In genomic region chr11:47566166-47566546, GRCh38 we compare ENCODE assay signal across 8 cellular contexts. TPM values are rescaled to one million over a fixed set of nuclear protein-coding genes. Genes with fewer than 3 reads are reported as not detected.
DNase-seq lines count a peak whose midpoint lies in the region; ATAC-seq, FAIRE-seq and TF ChIP-seq lines count a peak whose summit lies in the region.

No MANE protein-coding gene starts in this region.

- no peak for FAIRE-seq in small intestine (lab: Jason Lieb, UNC)

- no peaks in the 10 kb centered on the region for H3K9me3 ChIP-seq in WERI-Rb-1 (ENCODE audit: severe bottlenecking)
- no peaks in the 10 kb centered on the region for H3K9me3 ChIP-seq in right atrium auricular region
- no peaks in the 10 kb centered on the region for H3K9me3 ChIP-seq in small intestine (ENCODE audit: control insufficient read depth, low read depth)

- H3K4me1 ChIP-seq in right atrium auricular region = peaks cover 0 to 14% of the 10 kb centered on the region in 2 donors
- H3K4me1 ChIP-seq in small intestine (ENCODE audit: control insufficient read depth in 2 of 2, insufficient read depth in 1 of 2, low read depth in 1 of 2, low read length in 1 of 2) = no peaks in the 10 kb centered on the region

- WGBS in small intestine, 3 donors = 12 to 27% (median 15%) methylated on average over 16 of the region's 16 CpGs

- TF ChIP-seq CTCF in WERI-Rb-1 (IDR thresholded peaks at IDR 0.05; ENCODE audit: low read depth, low read length) (no peak), right atrium auricular region (IDR thresholded peaks at IDR 0.05) (no peak)

- H3K27me3 ChIP-seq in WERI-Rb-1 (ENCODE audit: insufficient read depth, low read depth, severe bottlenecking) (no peaks in the 10 kb centered on the region), right atrium auricular region (no peaks in the 10 kb centered on the region), small intestine (ENCODE audit: control insufficient read depth in 2 of 2, insufficient read depth in 2 of 2, low read length in 2 of 2) (no peaks in the 10 kb centered on the region)

- H3K4me3 ChIP-seq in WERI-Rb-1 (ENCODE audit: low read depth, low read length) (peak overlapping the region; percentile 67), right atrium auricular region (peak overlapping the region; percentile 79 to 80), small intestine (ENCODE audit: low read depth in 1 of 2, low read length in 2 of 2) (peak overlapping the region; percentile 82 to 99)

- peak overlapping the region; percentile 91 for H3K27ac ChIP-seq in WERI-Rb-1
- peak overlapping the region; percentile 49 to 82 for H3K27ac ChIP-seq in right atrium auricular region
- peak overlapping the region in 1 of 2 donors; percentile 57 for H3K27ac ChIP-seq in small intestine (ENCODE audit: low read depth in 1 of 2, low read length in 1 of 2)

- peak; percentile 5 for DNase-seq in activated gamma-delta T cell treated with anti-CD3 and anti-CD28 coated beads, Interleukin-2, amount 50 U/mL, for 16 hours (ENCODE audit: low read depth)
- DNase-seq in activated gamma-delta T cell treated with Interleukin-2 at 50 U/mL for 16 hours (no peak), WERI-Rb-1 (peak; percentile 39), right atrium auricular region (ENCODE audit: low spot score) (no peak), small intestine (peak; percentile 37), H4 (ENCODE audit: low spot score) (no peak), DMS114 treated with DMSO at 0.1 percent for 48 hours (lab: John Stamatoyannopoulos, UW; ENCODE audit: unreplicated experiment) (no peak)

- ATAC-seq in GM19023 (IDR thresholded peaks at IDR 0.05; ENCODE audit: unreplicated experiment) = no peak

- H3K36me3 ChIP-seq in WERI-Rb-1 (peaks cover 25% of the 10 kb centered on the region), right atrium auricular region (no peaks in the 10 kb centered on the region), small intestine (ENCODE audit: control insufficient read depth in 2 of 2, insufficient read depth in 2 of 2, low read length in 2 of 2) (peaks cover under 1% of the 10 kb centered on the region in 2 donors)

RNA-seq across cellular contexts. Expression of gene PTPMT1, which starts 0.8 kb away (rescaled TPM):
- total RNA-seq in right atrium auricular region = 10 to 100 TPM; 26.9 to 50.1 TPM
- polyA plus RNA-seq in small intestine = 10 to 100 TPM; 31.3 to 60.1 (median 34.6) TPM
- total RNA-seq in H4 (2014; rRNA removed; shearing (Covaris generic)) = 108 and 137 TPM in 2 replicates

RNA-seq across cellular contexts. Expression of gene KBTBD4, which starts 12.6 kb away (rescaled TPM):
- total RNA-seq in right atrium auricular region = 10 to 100 TPM; 11.7 to 21.7 TPM
- polyA plus RNA-seq in small intestine = 10 to 100 TPM in 2 of 3 donors, 1 to 10 TPM in 1; 9.8 to 13.7 (median 10.5) TPM
- total RNA-seq in H4 (2014; rRNA removed; shearing (Covaris generic)) = 30.8 and 35.5 TPM in 2 replicates

RNA-seq across cellular contexts. Expression of gene NDUFS3, which starts 12.7 kb away (rescaled TPM):
- 100 to 1,000 TPM in 1 of 2 donors, 10 to 100 TPM in 1; 93.4 to 125 TPM for total RNA-seq in right atrium auricular region
- 100 to 1,000 TPM; 258 to 438 (median 269) TPM for polyA plus RNA-seq in small intestine
- 94.6 and 122 TPM in 2 replicates for total RNA-seq in H4 (2014; rRNA removed; shearing (Covaris generic))

RNA-seq across cellular contexts. Expression of gene CELF1, which starts 13.2 kb away (rescaled TPM):
- total RNA-seq in right atrium auricular region = 10 to 100 TPM; 57.1 to 65.9 TPM
- 10 to 100 TPM; 16.5 to 32.1 (median 21.9) TPM for polyA plus RNA-seq in small intestine
- 52.1 and 58.8 TPM in 2 replicates for total RNA-seq in H4 (2014; rRNA removed; shearing (Covaris generic))

RNA-seq across cellular contexts. Expression of gene FAM180B, which starts 20.3 kb away (rescaled TPM):
- total RNA-seq in right atrium auricular region = under 1 TPM in 1 of 2 donors, not detected in 1; 0.89 TPM
- under 1 TPM in 1 of 3 donors, not detected in 2; 0.15 TPM for polyA plus RNA-seq in small intestine
- total RNA-seq in H4 (2014; rRNA removed; shearing (Covaris generic)) = not detected in 2 replicates

Comparison
In these comparisons a context has a peak if more than half of its experiments do, and no peak if none do; other contexts are left out.
1. DNase-seq: peak in activated gamma-delta T cell treated with anti-CD3 and anti-CD28 coated beads, Interleukin-2, amount 50 U/mL, for 16 hours (single experiment), WERI-Rb-1 (single experiment) and small intestine (single experiment); none in activated gamma-delta T cell treated with Interleukin-2 at 50 U/mL for 16 hours (single experiment), right atrium auricular region (single experiment), H4 (single experiment) and DMS114 treated with DMSO at 0.1 percent for 48 hours (single experiment).
2. Peak in every context shown above with its lines, with median percentiles within 50 percentile points of each other: H3K4me3 ChIP-seq.